22 cellular contexts compared by ENCODE assay signal in the genomic region with DNA sequence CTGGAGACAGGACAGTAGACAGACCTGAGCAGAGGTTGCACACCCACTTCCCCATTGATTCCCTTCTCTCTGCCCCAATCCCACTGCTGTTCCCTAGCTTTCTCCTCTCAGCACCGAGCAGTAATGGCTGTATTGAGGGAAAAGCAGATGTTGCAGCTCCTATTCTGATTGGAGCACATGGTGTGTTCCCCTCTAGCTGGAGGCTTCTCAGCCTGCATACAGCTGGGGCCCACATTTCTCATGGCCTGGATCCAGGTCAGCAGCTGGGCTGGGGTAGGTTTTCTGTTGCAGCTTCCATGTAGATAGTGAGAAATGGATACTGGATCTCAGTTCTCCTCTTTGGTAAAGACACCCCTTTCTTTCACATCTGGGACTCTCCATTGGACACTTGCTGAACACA. TPM values are rescaled to one million over a fixed set of nuclear protein-coding genes. Genes with fewer than 3 reads are reported as not detected.
"Had no signal": no experiment of that assay in that cellular context is flagged by ENCODE, and none has a peak within 500 bp of the region (broad histone marks: within the 10 kb centered on the region; RNA-seq: fewer than 3 reads in every experiment).

No MANE protein-coding gene starts in this region.

- H3K4me3 ChIP-seq: dorsolateral prefrontal cortex, lower lobe of right lung, right atrium auricular region, testis, tibial nerve, upper lobe of right lung, vagina had no signal

- H3K36me3 ChIP-seq: lower lobe of right lung, neutrophil, right atrium auricular region, tibial nerve, upper lobe of right lung, vagina had no signal

- H3K4me1 ChIP-seq: lower lobe of right lung, right atrium auricular region, testis, tibial nerve, upper lobe of right lung, vagina had no signal

- FAIRE-seq: islet of Langerhans had no signal

- DNase-seq: cortex of kidney; dorsolateral prefrontal cortex; effector CD8-positive, alpha-beta T cell; foreskin melanocyte; head of caudate nucleus; hypothalamus; kidney glomerular epithelial cell; lower lobe of right lung; naive thymus-derived CD4-positive, alpha-beta T cell; nephron progenitor cell; stimulated activated CD4-positive, alpha-beta T cell treated with anti-CD3 and anti-CD28 coated beads, Interleukin-1b, Interleukin-23, amount 100 ng/mL, for 48 hours; stimulated activated CD4-positive, alpha-beta T cell treated with anti-CD3 and anti-CD28 coated beads, Interleukin-4, amount 100 ng/mL, for 24 hours; testis; upper lobe of right lung had no signal

- H3K27ac ChIP-seq: dorsolateral prefrontal cortex, lower lobe of right lung, neutrophil, right atrium auricular region, testis, tibial nerve, upper lobe of right lung, vagina had no signal

- H3K9me3 ChIP-seq: lower lobe of right lung, neutrophil, right atrium auricular region, testis, tibial nerve, upper lobe of right lung, vagina had no signal

- ATAC-seq: left lobe of liver; lower lobe of right lung; naive thymus-derived CD4-positive, alpha-beta T cell; stimulated activated memory B cell treated with anti-CD40 and anti-IgM and Interleukin-4, amounts not matched to agents 10 μg/mL and 1 μg/mL and 100 μg/mL, for 72 hours; upper lobe of right lung had no signal

- H3K27me3 ChIP-seq: right atrium auricular region, testis, tibial nerve, upper lobe of right lung, vagina had no signal

RNA-seq across cellular contexts. Expression of a gene that starts 50.1 kb away (rescaled TPM):
- total RNA-seq: left lobe of liver, osteocyte had no signal
